Comparison of ENCODE assay signal across 8 cellular contexts in the genomic region with DNA sequence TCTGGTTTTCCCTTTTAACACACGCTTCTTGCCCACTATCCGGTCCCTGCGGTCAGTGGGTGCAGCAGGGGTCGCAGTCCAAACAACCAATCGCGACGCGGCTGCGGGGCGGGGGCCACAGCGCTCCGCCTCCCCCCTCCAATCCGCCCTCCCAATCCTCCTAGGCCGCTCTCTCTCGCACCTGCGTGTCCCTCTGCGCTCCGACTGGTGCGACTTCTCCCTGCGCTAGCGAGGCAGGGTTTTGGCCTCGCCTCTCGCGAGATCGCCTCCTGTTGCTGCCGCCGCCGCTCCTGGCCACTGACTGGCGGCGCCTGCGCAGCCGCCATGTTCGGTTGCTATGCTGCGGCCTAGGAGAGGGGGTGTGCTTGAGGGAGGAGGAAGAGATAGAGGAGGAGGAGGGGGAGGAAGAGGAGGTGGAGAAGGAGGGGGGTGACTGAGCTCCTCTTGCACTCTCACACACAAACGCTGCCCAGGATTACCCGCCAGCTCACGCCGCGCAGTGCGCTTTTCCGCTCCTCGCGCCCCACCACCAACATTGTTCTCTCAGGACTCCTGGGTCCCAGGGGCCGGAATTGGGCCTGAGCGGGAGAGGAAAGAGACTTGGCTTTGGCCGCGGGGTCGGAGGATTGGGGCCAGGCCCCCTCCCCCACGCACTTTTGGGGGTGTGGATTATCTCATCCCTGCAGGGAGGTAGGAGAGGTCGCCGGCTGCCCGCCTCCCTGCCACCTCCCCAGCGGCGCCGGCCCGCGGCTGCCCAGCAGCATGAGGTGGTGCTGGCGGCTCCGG.
DNase-seq lines count a peak whose midpoint lies in the region; ATAC-seq lines count a peak whose summit lies in the region.

A gene with protein sequence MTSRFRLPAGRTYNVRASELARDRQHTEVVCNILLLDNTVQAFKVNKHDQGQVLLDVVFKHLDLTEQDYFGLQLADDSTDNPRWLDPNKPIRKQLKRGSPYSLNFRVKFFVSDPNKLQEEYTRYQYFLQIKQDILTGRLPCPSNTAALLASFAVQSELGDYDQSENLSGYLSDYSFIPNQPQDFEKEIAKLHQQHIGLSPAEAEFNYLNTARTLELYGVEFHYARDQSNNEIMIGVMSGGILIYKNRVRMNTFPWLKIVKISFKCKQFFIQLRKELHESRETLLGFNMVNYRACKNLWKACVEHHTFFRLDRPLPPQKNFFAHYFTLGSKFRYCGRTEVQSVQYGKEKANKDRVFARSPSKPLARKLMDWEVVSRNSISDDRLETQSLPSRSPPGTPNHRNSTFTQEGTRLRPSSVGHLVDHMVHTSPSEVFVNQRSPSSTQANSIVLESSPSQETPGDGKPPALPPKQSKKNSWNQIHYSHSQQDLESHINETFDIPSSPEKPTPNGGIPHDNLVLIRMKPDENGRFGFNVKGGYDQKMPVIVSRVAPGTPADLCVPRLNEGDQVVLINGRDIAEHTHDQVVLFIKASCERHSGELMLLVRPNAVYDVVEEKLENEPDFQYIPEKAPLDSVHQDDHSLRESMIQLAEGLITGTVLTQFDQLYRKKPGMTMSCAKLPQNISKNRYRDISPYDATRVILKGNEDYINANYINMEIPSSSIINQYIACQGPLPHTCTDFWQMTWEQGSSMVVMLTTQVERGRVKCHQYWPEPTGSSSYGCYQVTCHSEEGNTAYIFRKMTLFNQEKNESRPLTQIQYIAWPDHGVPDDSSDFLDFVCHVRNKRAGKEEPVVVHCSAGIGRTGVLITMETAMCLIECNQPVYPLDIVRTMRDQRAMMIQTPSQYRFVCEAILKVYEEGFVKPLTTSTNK (plus strand): TSS at position 472 of the 786 bp plus-strand sequence. CDS start 49,932 bp downstream, outside the sequence.

- ATAC-seq in GM19372 (IDR thresholded peaks at IDR 0.05; ENCODE audit: low read depth, unreplicated experiment) (peak; percentile 90), HG03558 (IDR thresholded peaks at IDR 0.05; ENCODE audit: extremely low read depth, unreplicated experiment) (peak; percentile 96)

- DNase-seq in C1 segment of cervical spinal cord (lab: John Stamatoyannopoulos, UW) (peak; percentile 50 to 98 (median 88)), NCI-H748 treated with DMSO at 0.1 percent for 48 hours (lab: John Stamatoyannopoulos, UW) (peak; percentile 88), dedifferentiated amniotic fluid mesenchymal stem cell (ENCODE audit: extremely low spot score) (peak; percentile 95), left kidney (ENCODE audit: low read depth, low spot score) (peak; percentile 99)
- peak; percentile 82 to 93 for DNase-seq in activated CD4-positive, alpha-beta T cell treated with anti-CD3 and anti-CD28 coated beads, Interleukin-2, amount 50 U/mL, for 24 hours (ENCODE audit: low read depth in 1 of 2, low spot score in 1 of 2)
- DNase-seq in stimulated activated CD4-positive, alpha-beta T cell treated with anti-CD3 and anti-CD28 coated beads, Interleukin-2, amount 100 ng/mL, for 24 hours: peak; percentile 92 to 94

Comparison
In these comparisons a context has a peak if more than half of its experiments do, and no peak if none do; other contexts are left out.
1. Peak in every context shown above with its lines: DNase-seq and ATAC-seq.